ENCODE assay signal across 1 cellular context in the genomic region with DNA sequence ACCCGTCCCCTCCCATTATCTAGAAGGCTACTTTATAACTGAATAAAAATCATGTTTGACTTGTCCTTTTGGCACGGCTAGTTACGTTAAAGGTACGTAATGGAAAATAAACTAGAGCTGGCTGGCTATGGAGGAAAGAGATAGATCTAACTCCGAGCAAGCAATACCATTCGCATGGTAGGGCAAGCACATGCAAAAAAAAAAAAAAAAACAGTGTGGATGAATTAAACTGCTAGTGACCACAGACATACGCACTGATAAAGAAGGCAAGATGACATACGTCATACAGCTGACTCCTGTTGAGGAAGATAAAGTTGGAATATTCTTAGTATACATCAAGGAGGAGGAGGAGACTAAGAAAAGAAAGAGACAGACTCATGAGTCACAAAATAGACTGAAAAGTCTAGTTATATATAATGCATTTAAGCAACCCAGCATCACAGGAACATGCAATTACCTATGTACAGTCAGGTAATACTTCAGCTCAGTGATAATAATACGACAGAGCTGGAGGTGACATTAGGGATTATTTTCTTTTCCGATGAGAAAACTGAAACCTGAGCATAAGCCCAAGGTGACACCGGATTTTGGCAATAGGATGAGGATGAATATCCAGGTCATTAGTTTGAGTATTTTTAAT.
TF ChIP-seq lines count a peak whose summit lies in the region.

No MANE protein-coding gene starts in this region.

TF ChIP-seq in K562, 482 proteins besides CTCF, POLR2A, EP300 and RAD21 (continued from another document and continues in another):
- no peak for TF ChIP-seq ZNF274 (IDR thresholded peaks at IDR 0.05; ENCODE audit: borderline replicate concordance, low read depth, low read length)
- TF ChIP-seq NCOA1 (IDR thresholded peaks at IDR 0.05; ENCODE audit: low read depth): peak; percentile 88
- peak; percentile 50 for TF ChIP-seq NEUROD1 (IDR thresholded peaks at IDR 0.05; ENCODE audit: borderline replicate concordance, low read depth, low read length, partially characterized antibody)
- TF ChIP-seq MXI1 (IDR thresholded peaks at IDR 0.05; ENCODE audit: low read depth, low read length): 0 out of 2 replicates have a peak, but pooled peaks have one; percentile 16
- peak; percentile 68; the same call in 1 of the 2 replicates for TF ChIP-seq HDAC2 (IDR thresholded peaks at IDR 0.05)
- TF ChIP-seq CTBP1 (IDR thresholded peaks at IDR 0.05; ENCODE audit: borderline replicate concordance): peak; percentile 31; the same call in 1 of the 2 replicates
- TF ChIP-seq IFI16 (CRISPR knock-in tag; IDR thresholded peaks at IDR 0.05): no peak
- TF ChIP-seq MTA2 (IDR thresholded peaks at IDR 0.05; ENCODE audit: low read depth): peak; percentile 80
- TF ChIP-seq, protein P1, sequence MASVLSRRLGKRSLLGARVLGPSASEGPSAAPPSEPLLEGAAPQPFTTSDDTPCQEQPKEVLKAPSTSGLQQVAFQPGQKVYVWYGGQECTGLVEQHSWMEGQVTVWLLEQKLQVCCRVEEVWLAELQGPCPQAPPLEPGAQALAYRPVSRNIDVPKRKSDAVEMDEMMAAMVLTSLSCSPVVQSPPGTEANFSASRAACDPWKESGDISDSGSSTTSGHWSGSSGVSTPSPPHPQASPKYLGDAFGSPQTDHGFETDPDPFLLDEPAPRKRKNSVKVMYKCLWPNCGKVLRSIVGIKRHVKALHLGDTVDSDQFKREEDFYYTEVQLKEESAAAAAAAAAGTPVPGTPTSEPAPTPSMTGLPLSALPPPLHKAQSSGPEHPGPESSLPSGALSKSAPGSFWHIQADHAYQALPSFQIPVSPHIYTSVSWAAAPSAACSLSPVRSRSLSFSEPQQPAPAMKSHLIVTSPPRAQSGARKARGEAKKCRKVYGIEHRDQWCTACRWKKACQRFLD (CRISPR knock-in tag; IDR thresholded peaks at IDR 0.05): peak; percentile 64; the same call in 1 of the 2 replicates
- no peak; the same call in 1 of the 2 replicates for TF ChIP-seq ZEB2 (IDR thresholded peaks at IDR 0.05)
- TF ChIP-seq TARDBP (IDR thresholded peaks at IDR 0.05): no peak
- TF ChIP-seq, protein P2, sequence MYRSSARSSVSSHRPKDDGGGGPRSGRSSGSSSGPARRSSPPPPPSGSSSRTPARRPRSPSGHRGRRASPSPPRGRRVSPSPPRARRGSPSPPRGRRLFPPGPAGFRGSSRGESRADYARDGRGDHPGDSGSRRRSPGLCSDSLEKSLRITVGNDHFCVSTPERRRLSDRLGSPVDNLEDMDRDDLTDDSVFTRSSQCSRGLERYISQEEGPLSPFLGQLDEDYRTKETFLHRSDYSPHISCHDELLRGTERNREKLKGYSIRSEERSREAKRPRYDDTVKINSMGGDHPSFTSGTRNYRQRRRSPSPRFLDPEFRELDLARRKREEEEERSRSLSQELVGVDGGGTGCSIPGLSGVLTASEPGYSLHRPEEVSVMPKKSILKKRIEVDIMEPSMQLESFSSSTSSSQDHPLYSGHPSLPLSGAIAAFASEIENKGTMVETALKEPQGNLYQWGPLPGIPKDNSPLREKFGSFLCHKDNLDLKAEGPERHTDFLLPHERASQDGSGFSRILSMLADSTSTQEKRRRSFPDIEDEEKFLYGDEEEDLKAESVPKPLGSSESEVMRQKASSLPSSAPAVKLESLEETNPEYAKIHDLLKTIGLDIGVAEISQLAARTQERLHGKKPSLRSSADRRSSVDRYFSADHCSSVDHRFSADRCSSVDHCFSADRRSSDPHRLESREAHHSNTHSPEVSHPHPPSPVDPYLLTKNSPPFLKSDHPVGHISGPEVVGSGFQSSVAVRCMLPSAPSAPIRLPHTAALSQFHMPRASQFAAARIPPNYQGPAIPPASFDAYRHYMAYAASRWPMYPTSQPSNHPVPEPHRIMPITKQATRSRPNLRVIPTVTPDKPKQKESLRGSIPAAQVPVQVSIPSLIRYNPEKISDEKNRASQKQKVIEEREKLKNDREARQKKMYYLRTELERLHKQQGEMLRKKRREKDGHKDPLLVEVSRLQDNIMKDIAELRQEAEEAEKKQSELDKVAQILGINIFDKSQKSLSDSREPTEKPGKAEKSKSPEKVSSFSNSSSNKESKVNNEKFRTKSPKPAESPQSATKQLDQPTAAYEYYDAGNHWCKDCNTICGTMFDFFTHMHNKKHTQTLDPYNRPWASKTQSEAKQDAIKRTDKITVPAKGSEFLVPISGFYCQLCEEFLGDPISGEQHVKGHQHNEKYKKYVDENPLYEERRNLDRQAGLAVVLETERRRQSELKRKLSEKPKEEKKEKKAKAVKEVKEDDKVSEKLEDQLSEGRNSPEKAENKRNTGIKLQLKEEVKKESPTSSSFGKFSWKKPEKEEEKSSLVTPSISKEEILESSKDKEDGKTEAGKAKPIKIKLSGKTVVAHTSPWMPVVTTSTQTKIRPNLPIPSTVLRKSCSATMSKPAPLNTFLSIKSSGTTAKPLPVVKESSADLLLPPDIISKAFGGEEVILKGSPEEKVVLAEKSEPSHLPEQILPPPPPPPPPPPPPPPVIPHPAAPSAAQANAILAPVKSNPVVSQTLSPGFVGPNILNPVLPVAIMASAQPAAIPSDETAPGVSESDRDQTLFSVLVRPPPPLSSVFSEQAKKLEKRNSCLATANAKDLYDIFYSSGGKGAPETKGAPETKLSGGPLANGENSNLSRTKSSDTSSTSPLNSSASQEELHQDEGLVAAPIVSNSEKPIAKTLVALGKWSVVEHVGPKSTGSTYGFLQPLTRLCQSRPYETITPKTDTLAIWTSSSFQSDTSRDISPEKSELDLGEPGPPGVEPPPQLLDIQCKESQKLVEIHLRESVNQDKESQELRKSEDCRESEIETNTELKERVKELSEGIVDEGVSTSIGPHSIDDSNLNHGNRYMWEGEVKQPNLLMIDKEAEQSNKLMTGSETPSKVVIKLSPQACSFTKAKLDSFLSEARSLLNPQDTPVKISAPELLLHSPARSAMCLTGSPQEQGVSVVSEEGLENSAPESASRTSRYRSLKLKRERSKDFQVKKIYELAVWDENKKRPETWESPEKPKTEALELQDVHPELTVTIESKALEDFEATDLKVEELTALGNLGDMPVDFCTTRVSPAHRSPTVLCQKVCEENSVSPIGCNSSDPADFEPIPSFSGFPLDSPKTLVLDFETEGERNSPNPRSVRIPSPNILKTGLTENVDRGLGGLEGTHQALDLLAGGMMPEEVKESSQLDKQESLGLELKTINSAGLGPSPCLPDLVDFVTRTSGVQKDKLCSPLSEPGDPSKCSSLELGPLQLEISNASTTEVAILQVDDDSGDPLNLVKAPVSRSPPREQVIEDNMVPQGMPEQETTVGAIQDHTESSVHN (IDR thresholded peaks at IDR 0.05; ENCODE audit: borderline replicate concordance in 1 of 2, low read depth in 1 of 2): peak in 1 of 2 experiments; percentile 80; a peak in 1 of 4 replicates
- TF ChIP-seq, protein P3, sequence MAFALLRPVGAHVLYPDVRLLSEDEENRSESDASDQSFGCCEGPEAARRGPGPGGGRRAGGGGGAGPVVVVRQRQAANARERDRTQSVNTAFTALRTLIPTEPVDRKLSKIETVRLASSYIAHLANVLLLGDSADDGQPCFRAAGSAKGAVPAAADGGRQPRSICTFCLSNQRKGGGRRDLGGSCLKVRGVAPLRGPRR (CRISPR knock-in tag; IDR thresholded peaks at IDR 0.05): no peak
- TF ChIP-seq, protein P4, sequence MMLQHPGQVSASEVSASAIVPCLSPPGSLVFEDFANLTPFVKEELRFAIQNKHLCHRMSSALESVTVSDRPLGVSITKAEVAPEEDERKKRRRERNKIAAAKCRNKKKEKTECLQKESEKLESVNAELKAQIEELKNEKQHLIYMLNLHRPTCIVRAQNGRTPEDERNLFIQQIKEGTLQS (IDR thresholded peaks at IDR 0.05): peak; percentile 82
- TF ChIP-seq, protein P4 (CRISPR knock-in tag; conservative IDR thresholded peaks at IDR 0.05): no peak
- no peak for TF ChIP-seq POLR2AphosphoS2 (IDR thresholded peaks at IDR 0.05; ENCODE audit: low read length)
- TF ChIP-seq HNRNPH1 (optimal IDR thresholded peaks at IDR 0.05; ENCODE audit: low read depth, low read length): no peak
- TF ChIP-seq, protein P5, sequence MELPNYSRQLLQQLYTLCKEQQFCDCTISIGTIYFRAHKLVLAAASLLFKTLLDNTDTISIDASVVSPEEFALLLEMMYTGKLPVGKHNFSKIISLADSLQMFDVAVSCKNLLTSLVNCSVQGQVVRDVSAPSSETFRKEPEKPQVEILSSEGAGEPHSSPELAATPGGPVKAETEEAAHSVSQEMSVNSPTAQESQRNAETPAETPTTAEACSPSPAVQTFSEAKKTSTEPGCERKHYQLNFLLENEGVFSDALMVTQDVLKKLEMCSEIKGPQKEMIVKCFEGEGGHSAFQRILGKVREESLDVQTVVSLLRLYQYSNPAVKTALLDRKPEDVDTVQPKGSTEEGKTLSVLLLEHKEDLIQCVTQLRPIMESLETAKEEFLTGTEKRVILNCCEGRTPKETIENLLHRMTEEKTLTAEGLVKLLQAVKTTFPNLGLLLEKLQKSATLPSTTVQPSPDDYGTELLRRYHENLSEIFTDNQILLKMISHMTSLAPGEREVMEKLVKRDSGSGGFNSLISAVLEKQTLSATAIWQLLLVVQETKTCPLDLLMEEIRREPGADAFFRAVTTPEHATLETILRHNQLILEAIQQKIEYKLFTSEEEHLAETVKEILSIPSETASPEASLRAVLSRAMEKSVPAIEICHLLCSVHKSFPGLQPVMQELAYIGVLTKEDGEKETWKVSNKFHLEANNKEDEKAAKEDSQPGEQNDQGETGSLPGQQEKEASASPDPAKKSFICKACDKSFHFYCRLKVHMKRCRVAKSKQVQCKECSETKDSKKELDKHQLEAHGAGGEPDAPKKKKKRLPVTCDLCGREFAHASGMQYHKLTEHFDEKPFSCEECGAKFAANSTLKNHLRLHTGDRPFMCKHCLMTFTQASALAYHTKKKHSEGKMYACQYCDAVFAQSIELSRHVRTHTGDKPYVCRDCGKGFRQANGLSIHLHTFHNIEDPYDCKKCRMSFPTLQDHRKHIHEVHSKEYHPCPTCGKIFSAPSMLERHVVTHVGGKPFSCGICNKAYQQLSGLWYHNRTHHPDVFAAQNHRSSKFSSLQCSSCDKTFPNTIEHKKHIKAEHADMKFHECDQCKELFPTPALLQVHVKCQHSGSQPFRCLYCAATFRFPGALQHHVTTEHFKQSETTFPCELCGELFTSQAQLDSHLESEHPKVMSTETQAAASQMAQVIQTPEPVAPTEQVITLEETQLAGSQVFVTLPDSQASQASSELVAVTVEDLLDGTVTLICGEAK (IDR thresholded peaks at IDR 0.05): 0 out of 2 replicates have a peak, but pooled peaks have one; percentile 54
- TF ChIP-seq, protein P5 (CRISPR knock-in tag; IDR thresholded peaks at IDR 0.05): no peak
- TF ChIP-seq ZBTB17 (CRISPR knock-in tag; IDR thresholded peaks at IDR 0.05): no peak
- TF ChIP-seq MCM5 (IDR thresholded peaks at IDR 0.05; ENCODE audit: low read depth): no peak
- no peak for TF ChIP-seq ZNF445 (CRISPR knock-in tag; IDR thresholded peaks at IDR 0.05; ENCODE audit: low read depth)
- peak; percentile 67; the same call in 1 of the 2 replicates for TF ChIP-seq MTA3 (IDR thresholded peaks at IDR 0.05; ENCODE audit: borderline replicate concordance)
- TF ChIP-seq, protein P6, sequence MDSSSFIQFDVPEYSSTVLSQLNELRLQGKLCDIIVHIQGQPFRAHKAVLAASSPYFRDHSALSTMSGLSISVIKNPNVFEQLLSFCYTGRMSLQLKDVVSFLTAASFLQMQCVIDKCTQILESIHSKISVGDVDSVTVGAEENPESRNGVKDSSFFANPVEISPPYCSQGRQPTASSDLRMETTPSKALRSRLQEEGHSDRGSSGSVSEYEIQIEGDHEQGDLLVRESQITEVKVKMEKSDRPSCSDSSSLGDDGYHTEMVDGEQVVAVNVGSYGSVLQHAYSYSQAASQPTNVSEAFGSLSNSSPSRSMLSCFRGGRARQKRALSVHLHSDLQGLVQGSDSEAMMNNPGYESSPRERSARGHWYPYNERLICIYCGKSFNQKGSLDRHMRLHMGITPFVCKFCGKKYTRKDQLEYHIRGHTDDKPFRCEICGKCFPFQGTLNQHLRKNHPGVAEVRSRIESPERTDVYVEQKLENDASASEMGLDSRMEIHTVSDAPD (CRISPR knock-in tag; IDR thresholded peaks at IDR 0.05): no peak
- peak; percentile 95 for TF ChIP-seq ARID1B (IDR thresholded peaks at IDR 0.05)
- no peak for TF ChIP-seq ATF1 (CRISPR knock-in tag; IDR thresholded peaks at IDR 0.05)
- peak; percentile 93 for TF ChIP-seq ATF1 (tag; IDR thresholded peaks at IDR 0.05)
- no peak for TF ChIP-seq GTF2F1 (IDR thresholded peaks at IDR 0.05; ENCODE audit: low read depth, low read length)
- no peak for TF ChIP-seq ILK (tag; IDR thresholded peaks at IDR 0.05; ENCODE audit: borderline replicate concordance, low read depth)
- TF ChIP-seq BACH1 (tag; IDR thresholded peaks at IDR 0.05): peak; percentile 33; the same call in 1 of the 2 replicates
- peak; percentile 35 to 55; a peak in 3 of 4 replicates for TF ChIP-seq KDM1A (IDR thresholded peaks at IDR 0.05)
- TF ChIP-seq BCOR (IDR thresholded peaks at IDR 0.05): peak; percentile 45; the same call in 1 of the 2 replicates
- no peak for TF ChIP-seq DDX20 (tag; IDR thresholded peaks at IDR 0.05; ENCODE audit: low read depth)
- TF ChIP-seq SMARCE1 (IDR thresholded peaks at IDR 0.05): peak; percentile 93
- TF ChIP-seq ZKSCAN1 (IDR thresholded peaks at IDR 0.05; ENCODE audit: low read depth, low read length): no peak
- TF ChIP-seq LEF1 (IDR thresholded peaks at IDR 0.05): peak; percentile 88
- peak; percentile 43; the same call in 1 of the 2 replicates for TF ChIP-seq CC2D1A (IDR thresholded peaks at IDR 0.05)
- peak; percentile 83 for TF ChIP-seq STAT5A (IDR thresholded peaks at IDR 0.05; ENCODE audit: borderline replicate concordance, low read length)
- no peak for TF ChIP-seq TCFL5 (CRISPR knock-in tag; conservative IDR thresholded peaks at IDR 0.05)
